In the genomic region with DNA sequence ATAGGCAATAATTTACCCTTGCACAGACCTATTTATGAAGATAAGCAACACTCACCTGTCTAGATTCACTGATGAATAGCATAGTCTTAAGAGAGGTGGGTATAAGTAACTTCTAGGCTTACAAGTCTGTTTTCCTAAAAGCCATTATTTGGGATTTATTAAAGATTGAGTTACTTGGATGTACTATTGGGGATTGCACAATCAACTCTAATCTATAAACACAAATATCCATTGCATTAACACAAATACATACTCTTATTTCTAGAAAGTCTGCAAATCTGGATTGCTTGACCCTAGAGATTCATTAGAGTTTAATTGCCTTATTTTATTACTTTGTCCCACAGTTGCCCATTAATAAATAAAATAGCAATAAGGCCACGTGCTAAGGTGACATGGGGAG, we compare ENCODE assay signal across 23 cellular contexts.
"Had no signal": no experiment of that assay in that cellular context is flagged by ENCODE, and none has a peak within 500 bp of the region (broad histone marks: within the 10 kb centered on the region; RNA-seq: fewer than 3 reads in every experiment).

No MANE protein-coding gene starts in this region.

- ATAC-seq: effector memory CD8-positive, alpha-beta T cell; esophagus mucosa; gastrocnemius medialis; heart right ventricle; left cardiac atrium; left lung; left ventricle myocardium superior; lower lobe of right lung; mucosa of descending colon had no signal

- H3K27me3 ChIP-seq: colonic mucosa, esophagus squamous epithelium, gastrocnemius medialis, heart right ventricle, left lung had no signal

- DNase-seq: colonic mucosa; cortex of kidney; effector CD8-positive, alpha-beta T cell; effector memory CD8-positive, alpha-beta T cell; endodermal cell; erythroblast; esophagus squamous epithelium; foreskin fibroblast; foreskin melanocyte; gastrocnemius medialis; glutamatergic neuron; head of caudate nucleus; heart right ventricle; hippocampal formation; left cardiac atrium; left lung; left ventricle myocardium superior; lower lobe of right lung; mesenchymal stem cell; mucosa of descending colon had no signal

- H3K9me3 ChIP-seq: colonic mucosa, esophagus squamous epithelium, gastrocnemius medialis, lower lobe of right lung, mucosa of descending colon had no signal

- H3K4me3 ChIP-seq: colonic mucosa, esophagus squamous epithelium, gastrocnemius medialis, heart right ventricle, left lung, lower lobe of right lung, mucosa of descending colon had no signal

- FAIRE-seq: keratinocyte had no signal

- H3K4me1 ChIP-seq: colonic mucosa, esophagus squamous epithelium, gastrocnemius medialis, heart right ventricle, left lung, lower lobe of right lung had no signal

- H3K27ac ChIP-seq: colonic mucosa, epithelial cell of prostate, esophagus squamous epithelium, gastrocnemius medialis, heart right ventricle, left lung, lower lobe of right lung had no signal

- H3K36me3 ChIP-seq: colonic mucosa, esophagus squamous epithelium, gastrocnemius medialis, heart right ventricle, left lung, lower lobe of right lung had no signal
